In genomic region chr21:35818597-35818996, GRCh38 we compare ENCODE assay signal across 19 cellular contexts.
DNase-seq lines count a peak whose midpoint lies in the region; ATAC-seq, FAIRE-seq and TF ChIP-seq lines count a peak whose summit lies in the region.
"Had no signal": no experiment of that assay in that cellular context is flagged by ENCODE, and none has a peak within 500 bp of the region (broad histone marks: within the 10 kb centered on the region; RNA-seq: fewer than 3 reads in every experiment).

No MANE protein-coding gene starts in this region.

- DNase-seq in NCI-H1436 (lab: John Stamatoyannopoulos, UW) = peak; percentile 71
- no peak for DNase-seq in NCI-H1436 treated with DMSO at 0.1 percent for 48 hours (lab: John Stamatoyannopoulos, UW)
- DNase-seq in M059J (ENCODE audit: low read depth) = peak; percentile 25
- peak; percentile 10 for DNase-seq in astrocyte of the hippocampus (ENCODE audit: low read depth, low spot score)
- no peak for DNase-seq in neuronal stem cell (ENCODE audit: low spot score)
- no peak for DNase-seq in activated CD8-positive, alpha-beta memory T cell treated with anti-CD3 and anti-CD28 coated beads, Interleukin-2, amount 10 ng/mL, durations not matched to agents 7 days and 5 days
- DNase-seq in GM12892 (ENCODE audit: insufficient read length) = no peak
- DNase-seq in T-helper 9 cell = no peak
- DNase-seq: AML-193; CD4-positive, alpha-beta memory T cell; EL; GOT3; H9 had no signal

- CTCF ChIA-PET in activated CD8-positive, alpha-beta memory T cell treated with anti-CD3 and anti-CD28 coated beads, Interleukin-2, amount 10 ng/mL, durations not matched to agents 7 days and 5 days (lab: Charles Lee) = no interaction called here

- no peak overlapping the region for H2BK120ac ChIP-seq in neuronal stem cell (ENCODE audit: low read depth, low read length)

- no peak overlapping the region for H3K9ac ChIP-seq in neuronal stem cell (ENCODE audit: low read depth, low read length, poor library complexity)

- peak overlapping the region; percentile 76 for H3K18ac ChIP-seq in neuronal stem cell (ENCODE audit: low read length)

- H3K36me3 ChIP-seq in neuronal stem cell (replicated peaks in 1 of 2; ENCODE audit: control insufficient read depth in 2 of 2, insufficient read depth in 2 of 2, low read length in 2 of 2) = no peaks in the 10 kb centered on the region

- no peak for FAIRE-seq in GM12892 (lab: Jason Lieb, UNC)
- FAIRE-seq: A549, GM12891, GM18507, HepG2 had no signal

- H4K91ac ChIP-seq in neuronal stem cell (ENCODE audit: low read depth, low read length, poor library complexity) = no peak overlapping the region

- H3K9me3 ChIP-seq in neuronal stem cell (replicated peaks in 1 of 2; ENCODE audit: control insufficient read depth in 2 of 2, insufficient read depth in 1 of 2, low read depth in 1 of 2, low read length in 2 of 2) = no peaks in the 10 kb centered on the region
- H3K9me3 ChIP-seq: A549 had no signal

- no peaks in the 10 kb centered on the region for H3K9me3 Mint-ChIP-seq in activated CD8-positive, alpha-beta memory T cell treated with anti-CD3 and anti-CD28 coated beads, Interleukin-2, amount 10 ng/mL, durations not matched to agents 7 days and 5 days (ENCODE audit: low read depth)

- H3K4me2 ChIP-seq in neuronal stem cell (ENCODE audit: insufficient read depth, low read length, poor library complexity, severe bottlenecking) = no peak overlapping the region
- H3K4me2 ChIP-seq: A549 had no signal

- no peak overlapping the region for H3K4ac ChIP-seq in neuronal stem cell (ENCODE audit: low read length)

- WGBS in neuronal stem cell (ENCODE audit: extremely low coverage in 2 of 2, insufficient read length in 2 of 2, insufficient replicate concordance in 1 of 2), 2 donors = no CpG with 5 or more reads among the region's 8 CpGs

- H2AFZ ChIP-seq in neuronal stem cell (ENCODE audit: low read length) = no peak overlapping the region

- H3K4me3 ChIP-seq in neuronal stem cell (ENCODE audit: low read length in 2 of 2) = no peak overlapping the region
- H3K4me3 ChIP-seq: A549 had no signal

- no peak overlapping the region for H3K27ac ChIP-seq in neuronal stem cell (replicated peaks; ENCODE audit: low read length)
- H3K27ac ChIP-seq: 22Rv1, A549 had no signal

- H2BK12ac ChIP-seq in neuronal stem cell (ENCODE audit: low read length) = no peak overlapping the region

- H3K4me3 Mint-ChIP-seq in activated CD8-positive, alpha-beta memory T cell treated with anti-CD3 and anti-CD28 coated beads, Interleukin-2, amount 10 ng/mL, durations not matched to agents 7 days and 5 days = no peak overlapping the region
- H3K4me3 Mint-ChIP-seq: CD14-positive monocyte; CD4-positive, alpha-beta memory T cell; H9 had no signal

- H2BK15ac ChIP-seq in neuronal stem cell (ENCODE audit: low read length) = no peak overlapping the region

- no peak overlapping the region for H3K23ac ChIP-seq in neuronal stem cell (ENCODE audit: low read depth, low read length, poor library complexity)

- H3K27me3 Mint-ChIP-seq in activated CD8-positive, alpha-beta memory T cell treated with anti-CD3 and anti-CD28 coated beads, Interleukin-2, amount 10 ng/mL, durations not matched to agents 7 days and 5 days = peaks cover 5% of the 10 kb centered on the region

- H2AK5ac ChIP-seq in neuronal stem cell (ENCODE audit: low read depth, low read length) = no peak overlapping the region

- H3K27me3 ChIP-seq in neuronal stem cell (ENCODE audit: control insufficient read depth in 3 of 3, insufficient read depth in 3 of 3, low read depth in 1 of 3, low read length in 3 of 3) = no peaks in the 10 kb centered on the region

- no peak overlapping the region for H3K14ac ChIP-seq in neuronal stem cell (ENCODE audit: low read length)

- H3K4me1 ChIP-seq in neuronal stem cell (ENCODE audit: control insufficient read depth in 2 of 2, insufficient read depth in 1 of 2, low read depth in 1 of 2, low read length in 2 of 2) = no peaks in the 10 kb centered on the region
- H3K4me1 ChIP-seq: A549 had no signal

- H2BK5ac ChIP-seq in neuronal stem cell (ENCODE audit: low read length) = no peak overlapping the region

- no peak overlapping the region for H3K27ac Mint-ChIP-seq in activated CD8-positive, alpha-beta memory T cell treated with anti-CD3 and anti-CD28 coated beads, Interleukin-2, amount 10 ng/mL, durations not matched to agents 7 days and 5 days
- H3K27ac Mint-ChIP-seq: CD14-positive monocyte; CD4-positive, alpha-beta memory T cell; H9 had no signal

- no peak overlapping the region for H4K8ac ChIP-seq in neuronal stem cell (ENCODE audit: low read depth, low read length)

- no peak for TF ChIP-seq POLR2A in GM12892 (IDR thresholded peaks at IDR 0.05; ENCODE audit: low read depth, low read length)

- no peak for ATAC-seq in activated CD8-positive, alpha-beta memory T cell treated with anti-CD3 and anti-CD28 coated beads, Interleukin-2, amount 10 ng/mL, durations not matched to agents 7 days and 5 days
- ATAC-seq: A549, HepG2 had no signal

- H3K36me3 Mint-ChIP-seq in activated CD8-positive, alpha-beta memory T cell treated with anti-CD3 and anti-CD28 coated beads, Interleukin-2, amount 10 ng/mL, durations not matched to agents 7 days and 5 days = no peaks in the 10 kb centered on the region
- H3K36me3 Mint-ChIP-seq: CD14-positive monocyte; CD4-positive, alpha-beta memory T cell had no signal

- H3K79me1 ChIP-seq in neuronal stem cell (ENCODE audit: low read depth, low read length) = no peaks in the 10 kb centered on the region

- no peaks in the 10 kb centered on the region for H3K4me1 Mint-ChIP-seq in activated CD8-positive, alpha-beta memory T cell treated with anti-CD3 and anti-CD28 coated beads, Interleukin-2, amount 10 ng/mL, durations not matched to agents 7 days and 5 days
- H3K4me1 Mint-ChIP-seq: CD14-positive monocyte; CD4-positive, alpha-beta memory T cell had no signal

Comparison
In these comparisons a context has a peak if more than half of its experiments do, and no peak if none do; other contexts are left out.
1. DNase-seq: peak in NCI-H1436 (single experiment), M059J (single experiment) and astrocyte of the hippocampus (single experiment); none in NCI-H1436 treated with DMSO at 0.1 percent for 48 hours (single experiment), neuronal stem cell (single experiment), activated CD8-positive, alpha-beta memory T cell treated with anti-CD3 and anti-CD28 coated beads, Interleukin-2, amount 10 ng/mL, durations not matched to agents 7 days and 5 days (single experiment), GM12892 (single experiment) and T-helper 9 cell (single experiment).